Comparison of ENCODE assay signal across 23 cellular contexts in the genomic region with DNA sequence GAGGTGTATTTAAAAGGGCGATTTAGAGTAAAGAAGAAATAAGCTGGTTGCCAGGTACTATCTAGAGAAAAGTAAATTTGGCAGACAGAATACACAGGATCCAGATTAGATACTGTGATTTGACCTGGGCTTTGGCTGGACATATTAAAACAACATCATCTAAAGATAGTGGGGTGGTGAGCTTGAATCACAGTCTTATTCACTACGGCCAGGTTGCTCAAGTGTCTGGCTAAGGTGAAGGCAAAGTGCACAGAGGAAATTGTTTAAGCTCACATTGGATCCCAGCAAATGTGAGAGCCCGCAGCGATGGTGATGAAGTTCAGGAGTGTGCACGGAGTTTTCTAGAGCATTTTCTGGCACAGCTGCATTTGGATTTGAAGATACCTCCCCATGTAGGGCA.
DNase-seq lines count a peak whose midpoint lies in the region; ATAC-seq, FAIRE-seq and TF ChIP-seq lines count a peak whose summit lies in the region.
"Had no signal": no experiment of that assay in that cellular context is flagged by ENCODE, and none has a peak within 500 bp of the region (broad histone marks: within the 10 kb centered on the region; RNA-seq: fewer than 3 reads in every experiment).

No MANE protein-coding gene starts in this region.

- peak overlapping the region in 1 of 2 experiments; percentile 35 for H3K23ac ChIP-seq in mesenchymal stem cell (ENCODE audit: low read length in 2 of 2)

- H2AK5ac ChIP-seq in mesenchymal stem cell (ENCODE audit: low read length, severe bottlenecking), result no peak overlapping the region

- no peak overlapping the region for H2BK120ac ChIP-seq in mesenchymal stem cell (ENCODE audit: low read depth, low read length)

- no peaks in the 10 kb centered on the region for H3K36me3 Mint-ChIP-seq in stimulated activated memory B cell treated with anti-CD40 and anti-IgM and Interleukin-4, amounts not matched to agents 10 μg/mL and 1 μg/mL and 100 μg/mL, for 72 hours
- no peaks in the 10 kb centered on the region for H3K36me3 Mint-ChIP-seq in activated T-helper 2 cell treated with anti-CD3 and anti-CD28 coated beads, Interferon-gamma antibody, Interleukin-2, Interleukin-4, amounts not matched to agents 10 μg/mL and 5 μg/mL and 100 μg/mL, durations not matched to agents 14 hours and 24 hours and 36 hours (ENCODE audit: low read depth)
- H3K36me3 Mint-ChIP-seq: CD4-positive, alpha-beta memory T cell had no signal

- peak overlapping the region in 1 of 2 experiments; percentile 63 for H2BK12ac ChIP-seq in mesenchymal stem cell (ENCODE audit: low read length in 2 of 2)

- no peaks in the 10 kb centered on the region for H3K9me3 ChIP-seq in RWPE2 (ENCODE audit: severe bottlenecking)
- H3K9me3 ChIP-seq in mesenchymal stem cell (ENCODE audit: control insufficient read depth, low read length), result no peaks in the 10 kb centered on the region
- H3K9me3 ChIP-seq: BLaER1 treated with 17β-estradiol and CSF1 and Interleukin-3, amounts not matched to agents 10 nM and 100 nM had no signal

- H3K9ac ChIP-seq in mesenchymal stem cell (ENCODE audit: low read length), result no peak overlapping the region
- H3K9ac ChIP-seq: BLaER1 treated with 17β-estradiol and CSF1 and Interleukin-3, amounts not matched to agents 10 nM and 100 nM; GM23248 had no signal

- 97% methylated on average over 5 of the region's 5 CpGs for WGBS in mesenchymal stem cell

- peak overlapping the region; percentile 48 for H3K27ac Mint-ChIP-seq in stimulated activated memory B cell treated with anti-CD40 and anti-IgM and Interleukin-4, amounts not matched to agents 10 μg/mL and 1 μg/mL and 100 μg/mL, for 72 hours
- no peak overlapping the region for H3K27ac Mint-ChIP-seq in activated T-helper 2 cell treated with anti-CD3 and anti-CD28 coated beads, Interferon-gamma antibody, Interleukin-2, Interleukin-4, amounts not matched to agents 10 μg/mL and 5 μg/mL and 100 μg/mL, durations not matched to agents 14 hours and 24 hours and 36 hours
- H3K27ac Mint-ChIP-seq: CD4-positive, alpha-beta memory T cell; HFFc6 had no signal

- H4K91ac ChIP-seq in mesenchymal stem cell (ENCODE audit: low read length), result no peak overlapping the region

- H3K27me3 ChIP-seq in RWPE2 (ENCODE audit: insufficient read depth, poor library complexity, severe bottlenecking), result no peaks in the 10 kb centered on the region
- no peaks in the 10 kb centered on the region for H3K27me3 ChIP-seq in mesenchymal stem cell (ENCODE audit: control insufficient read depth in 1 of 2, insufficient read depth in 1 of 2, low read length in 2 of 2)
- H3K27me3 ChIP-seq: BLaER1 treated with 17β-estradiol and CSF1 and Interleukin-3, amounts not matched to agents 10 nM and 100 nM had no signal

- no peak overlapping the region for H3K4me3 Mint-ChIP-seq in stimulated activated memory B cell treated with anti-CD40 and anti-IgM and Interleukin-4, amounts not matched to agents 10 μg/mL and 1 μg/mL and 100 μg/mL, for 72 hours
- no peak overlapping the region for H3K4me3 Mint-ChIP-seq in activated T-helper 2 cell treated with anti-CD3 and anti-CD28 coated beads, Interferon-gamma antibody, Interleukin-2, Interleukin-4, amounts not matched to agents 10 μg/mL and 5 μg/mL and 100 μg/mL, durations not matched to agents 14 hours and 24 hours and 36 hours (ENCODE audit: low read depth)
- H3K4me3 Mint-ChIP-seq: CD4-positive, alpha-beta memory T cell; H9; HFFc6 had no signal

- no peak overlapping the region for H4K8ac ChIP-seq in mesenchymal stem cell (ENCODE audit: low read length)

- H3K27ac ChIP-seq in RWPE2 (ENCODE audit: poor library complexity, severe bottlenecking) (peak overlapping the region; percentile 77), mesenchymal stem cell (ENCODE audit: low read length, poor library complexity, severe bottlenecking) (no peak overlapping the region)
- H3K27ac ChIP-seq: BLaER1 treated with 17β-estradiol and CSF1 and Interleukin-3, amounts not matched to agents 10 nM and 100 nM; GM23248; SK-N-MC had no signal

- no peak overlapping the region for H3K18ac ChIP-seq in mesenchymal stem cell (ENCODE audit: low read depth in 1 of 2, low read length in 2 of 2)

- no peak overlapping the region for H2BK15ac ChIP-seq in mesenchymal stem cell (ENCODE audit: low read depth, poor library complexity, severe bottlenecking)

- FAIRE-seq in GM12892 (lab: Jason Lieb, UNC), result peak; percentile 67

- H3K4ac ChIP-seq in mesenchymal stem cell (ENCODE audit: low read depth in 1 of 2, low read length in 2 of 2), result no peak overlapping the region

- DNase-seq in GM12892 (ENCODE audit: insufficient read length) (no peak), RWPE2 (ENCODE audit: low spot score) (no peak), mesenchymal stem cell (no peak), NOMO-1 treated with DMSO at 0.1 percent for 48 hours (lab: John Stamatoyannopoulos, UW; ENCODE audit: unreplicated experiment) (no peak)
- no peak for DNase-seq in activated T-helper 2 cell treated with anti-CD3 and anti-CD28 coated beads, Interferon-gamma antibody, Interleukin-2, Interleukin-4, amounts not matched to agents 10 μg/mL and 5 μg/mL and 100 μg/mL, durations not matched to agents 14 hours and 24 hours and 36 hours (ENCODE audit: low spot score)
- DNase-seq: ACHN; CD4-positive, alpha-beta memory T cell; DND-41; GM23248; H9; HFFc6; KBM-7; NCI-H1092 treated with DMSO at 0.1 percent for 48 hours; NCI-H1436 treated with DMSO at 0.1 percent for 48 hours; NCI-H1930; NCI-H226; NCI-H510A treated with DMSO at 0.1 percent for 48 hours; NCI-H748 treated with DMSO at 0.1 percent for 48 hours; SHP77 treated with DMSO at 0.1 percent for 48 hours had no signal

- H2AFZ ChIP-seq in mesenchymal stem cell (ENCODE audit: low read depth, low read length), result no peak overlapping the region
- H2AFZ ChIP-seq: GM23248 had no signal

- H3K4me2 ChIP-seq in mesenchymal stem cell (ENCODE audit: low read length, poor library complexity, severe bottlenecking), result peak overlapping the region; percentile 9
- H3K4me2 ChIP-seq: BLaER1 treated with 17β-estradiol and CSF1 and Interleukin-3, amounts not matched to agents 10 nM and 100 nM had no signal

- TF ChIP-seq POLR2A in GM12892 (IDR thresholded peaks at IDR 0.05; ENCODE audit: low read depth, low read length), result no peak

- peaks cover 7% of the 10 kb centered on the region for H3K27me3 Mint-ChIP-seq in stimulated activated memory B cell treated with anti-CD40 and anti-IgM and Interleukin-4, amounts not matched to agents 10 μg/mL and 1 μg/mL and 100 μg/mL, for 72 hours
- peaks cover 3% of the 10 kb centered on the region for H3K27me3 Mint-ChIP-seq in activated T-helper 2 cell treated with anti-CD3 and anti-CD28 coated beads, Interferon-gamma antibody, Interleukin-2, Interleukin-4, amounts not matched to agents 10 μg/mL and 5 μg/mL and 100 μg/mL, durations not matched to agents 14 hours and 24 hours and 36 hours (ENCODE audit: low read depth)

- H2BK5ac ChIP-seq in mesenchymal stem cell (ENCODE audit: low read depth, low read length, poor library complexity, severe bottlenecking), result no peak overlapping the region

- H3K4me1 ChIP-seq in RWPE2 (ENCODE audit: insufficient read depth, poor library complexity, severe bottlenecking) (peaks cover 57% of the 10 kb centered on the region), mesenchymal stem cell (ENCODE audit: control insufficient read depth, insufficient read depth, low read depth, low read length) (no peaks in the 10 kb centered on the region)

- peaks cover 28% of the 10 kb centered on the region for H3K4me1 Mint-ChIP-seq in stimulated activated memory B cell treated with anti-CD40 and anti-IgM and Interleukin-4, amounts not matched to agents 10 μg/mL and 1 μg/mL and 100 μg/mL, for 72 hours
- H3K4me1 Mint-ChIP-seq in activated T-helper 2 cell treated with anti-CD3 and anti-CD28 coated beads, Interferon-gamma antibody, Interleukin-2, Interleukin-4, amounts not matched to agents 10 μg/mL and 5 μg/mL and 100 μg/mL, durations not matched to agents 14 hours and 24 hours and 36 hours (ENCODE audit: low read depth), result no peaks in the 10 kb centered on the region
- H3K4me1 Mint-ChIP-seq: CD4-positive, alpha-beta memory T cell; H9 had no signal

- no peak for ATAC-seq in RWPE2 (ENCODE audit: low read depth)
- ATAC-seq in stimulated activated memory B cell treated with anti-CD40 and anti-IgM and Interleukin-4, amounts not matched to agents 10 μg/mL and 1 μg/mL and 100 μg/mL, for 72 hours, result no peak
- ATAC-seq in HG03095 (IDR thresholded peaks at IDR 0.05; ENCODE audit: unreplicated experiment), result no peak

- no peak overlapping the region for H3K4me3 ChIP-seq in RWPE2 (ENCODE audit: severe bottlenecking)
- no peak overlapping the region for H3K4me3 ChIP-seq in mesenchymal stem cell (ENCODE audit: insufficient read depth in 1 of 2, low read depth in 1 of 2, low read length in 2 of 2)
- H3K4me3 ChIP-seq: BLaER1 treated with 17β-estradiol and CSF1 and Interleukin-3, amounts not matched to agents 10 nM and 100 nM; GM23248; SK-N-MC had no signal

- TF ChIP-seq CTCF in RWPE2 (IDR thresholded peaks at IDR 0.05; ENCODE audit: poor library complexity, severe bottlenecking), result no peak

- H3K9me3 Mint-ChIP-seq in stimulated activated memory B cell treated with anti-CD40 and anti-IgM and Interleukin-4, amounts not matched to agents 10 μg/mL and 1 μg/mL and 100 μg/mL, for 72 hours, result peaks cover 3% of the 10 kb centered on the region
- no peaks in the 10 kb centered on the region for H3K9me3 Mint-ChIP-seq in activated T-helper 2 cell treated with anti-CD3 and anti-CD28 coated beads, Interferon-gamma antibody, Interleukin-2, Interleukin-4, amounts not matched to agents 10 μg/mL and 5 μg/mL and 100 μg/mL, durations not matched to agents 14 hours and 24 hours and 36 hours
- H3K9me3 Mint-ChIP-seq: H9, HFFc6 had no signal

- no peaks in the 10 kb centered on the region for H3K79me1 ChIP-seq in mesenchymal stem cell (replicated peaks; ENCODE audit: low read length, poor library complexity, severe bottlenecking)

- H3K36me3 ChIP-seq in RWPE2 (ENCODE audit: low read depth) (no peaks in the 10 kb centered on the region), mesenchymal stem cell (ENCODE audit: control insufficient read depth in 1 of 2, insufficient read depth in 2 of 2, low read depth in 1 of 2, low read length in 2 of 2) (no peaks in the 10 kb centered on the region)
- H3K36me3 ChIP-seq: BLaER1 treated with 17β-estradiol and CSF1 and Interleukin-3, amounts not matched to agents 10 nM and 100 nM had no signal

- intact Hi-C loops in activated T-helper 2 cell treated with anti-CD3 and anti-CD28 coated beads, Interferon-gamma antibody, Interleukin-2, Interleukin-4, amounts not matched to agents 10 μg/mL and 5 μg/mL and 100 μg/mL, durations not matched to agents 14 hours and 24 hours and 36 hours (cut with micrococcal nuclease), result no loop called here

- H3K14ac ChIP-seq in mesenchymal stem cell (ENCODE audit: low read length in 2 of 2), result no peak overlapping the region
